12 cellular contexts compared by ENCODE assay signal in genomic region chrX:413322-414201, GRCh38. TPM values are rescaled to one million over a fixed set of nuclear protein-coding genes. Genes with fewer than 3 reads are reported as not detected.
DNase-seq lines count a peak whose midpoint lies in the region; ATAC-seq and TF ChIP-seq lines count a peak whose summit lies in the region.
"Had no signal": no experiment of that assay in that cellular context is flagged by ENCODE, and none has a peak within 500 bp of the region (broad histone marks: within the 10 kb centered on the region; RNA-seq: fewer than 3 reads in every experiment).

No MANE protein-coding gene starts in this region.

- no peaks in the 10 kb centered on the region for H3K9me3 Mint-ChIP-seq in activated naive CD8-positive, alpha-beta T cell treated with anti-CD3 and anti-CD28 coated beads, Interleukin-2, amount 50 U/mL, for 24 hours

- peak; percentile 84 for DNase-seq in H7
- DNase-seq in coronary artery (ENCODE audit: low spot score): no peak
- peak; percentile 9 for DNase-seq in skeletal muscle cell (ENCODE audit: low read depth)
- DNase-seq in DMS 273 treated with DMSO at 0.1 percent for 48 hours (lab: John Stamatoyannopoulos, UW): no peak
- no peak for DNase-seq in activated naive CD8-positive, alpha-beta T cell treated with anti-CD3 and anti-CD28 coated beads, Interleukin-2, amount 50 U/mL, for 24 hours
- DNase-seq in epidermal melanocyte (ENCODE audit: insufficient read length, low spot score): no peak
- no peak for DNase-seq in NCI-H2029 treated with DMSO at 0.1 percent for 48 hours (lab: John Stamatoyannopoulos, UW)
- DNase-seq: activated CD4-positive, CD25-positive, alpha-beta regulatory T cell treated with anti-CD3 and anti-CD28 coated beads, Interleukin-2, amount 50 U/mL, for 72 hours; activated naive CD4-positive, alpha-beta T cell treated with anti-CD3 and anti-CD28 coated beads, Interleukin-2, amount 50 U/mL, for 16 hours; DND-41 had no signal

- H3K36me3 ChIP-seq in H7 (replicated peaks; ENCODE audit: control insufficient read depth, insufficient read depth, low read length): no peaks in the 10 kb centered on the region; the same call in 1 of the 2 replicates
- H3K36me3 ChIP-seq: neutrophil had no signal

- H3K27ac Mint-ChIP-seq in activated naive CD8-positive, alpha-beta T cell treated with anti-CD3 and anti-CD28 coated beads, Interleukin-2, amount 50 U/mL, for 24 hours: no peak overlapping the region

- no peak overlapping the region for H3K4me3 Mint-ChIP-seq in activated naive CD8-positive, alpha-beta T cell treated with anti-CD3 and anti-CD28 coated beads, Interleukin-2, amount 50 U/mL, for 24 hours

- H3K27me3 ChIP-seq in H7 (ENCODE audit: control insufficient read depth, insufficient read depth, low read length): no peaks in the 10 kb centered on the region

- ATAC-seq in activated naive CD8-positive, alpha-beta T cell treated with anti-CD3 and anti-CD28 coated beads, Interleukin-2, amount 50 U/mL, for 24 hours: no peak

- peak overlapping the region; percentile 26 for H3K4me3 ChIP-seq in H7 (ENCODE audit: insufficient read depth, low read depth, low read length)
- peak overlapping the region; percentile 70 for H3K4me3 ChIP-seq in coronary artery
- H3K4me3 ChIP-seq in iPS-18c (ENCODE audit: insufficient read depth, low read depth, low read length): peak overlapping the region; percentile 37
- H3K4me3 ChIP-seq in skeletal muscle cell (ENCODE audit: low read depth, low read length): peak overlapping the region; percentile 18

- H3K27ac ChIP-seq in coronary artery: peak overlapping the region; percentile 22 to 68
- H3K27ac ChIP-seq: neutrophil had no signal

- H3K36me3 Mint-ChIP-seq in activated naive CD8-positive, alpha-beta T cell treated with anti-CD3 and anti-CD28 coated beads, Interleukin-2, amount 50 U/mL, for 24 hours (ENCODE audit: low read depth): peaks cover 3% of the 10 kb centered on the region

- H3K27me3 Mint-ChIP-seq in activated naive CD8-positive, alpha-beta T cell treated with anti-CD3 and anti-CD28 coated beads, Interleukin-2, amount 50 U/mL, for 24 hours: peaks cover 5% of the 10 kb centered on the region

- H3K9me3 ChIP-seq in iPS-18c (ENCODE audit: control insufficient read depth, insufficient read depth, low read length): no peaks in the 10 kb centered on the region
- H3K9me3 ChIP-seq: neutrophil had no signal

- no peaks in the 10 kb centered on the region for H3K4me1 Mint-ChIP-seq in activated naive CD8-positive, alpha-beta T cell treated with anti-CD3 and anti-CD28 coated beads, Interleukin-2, amount 50 U/mL, for 24 hours

- no peak for TF ChIP-seq CTCF in coronary artery (IDR thresholded peaks at IDR 0.05)

RNA-seq across cellular contexts. Expression of gene PPP2R3B, which starts 26.9 kb away (rescaled TPM):
- 63.1 and 113 TPM in 2 replicates for total RNA-seq in H7 (2014; rRNA removed; shearing (Covaris generic))

Comparison
In these comparisons a context has a peak if more than half of its experiments do, and no peak if none do; other contexts are left out.
1. DNase-seq: peak in H7 (single experiment) and skeletal muscle cell (single experiment); none in coronary artery (single experiment), DMS 273 treated with DMSO at 0.1 percent for 48 hours (single experiment), activated naive CD8-positive, alpha-beta T cell treated with anti-CD3 and anti-CD28 coated beads, Interleukin-2, amount 50 U/mL, for 24 hours (single experiment), epidermal melanocyte (single experiment) and NCI-H2029 treated with DMSO at 0.1 percent for 48 hours (single experiment).
2. H3K4me3 ChIP-seq: peak in every context shown above with its lines; median percentile 70 in coronary artery; 37 in iPS-18c; 26 in H7; 18 in skeletal muscle cell.